14 cellular contexts compared by ENCODE assay signal in the genomic region with DNA sequence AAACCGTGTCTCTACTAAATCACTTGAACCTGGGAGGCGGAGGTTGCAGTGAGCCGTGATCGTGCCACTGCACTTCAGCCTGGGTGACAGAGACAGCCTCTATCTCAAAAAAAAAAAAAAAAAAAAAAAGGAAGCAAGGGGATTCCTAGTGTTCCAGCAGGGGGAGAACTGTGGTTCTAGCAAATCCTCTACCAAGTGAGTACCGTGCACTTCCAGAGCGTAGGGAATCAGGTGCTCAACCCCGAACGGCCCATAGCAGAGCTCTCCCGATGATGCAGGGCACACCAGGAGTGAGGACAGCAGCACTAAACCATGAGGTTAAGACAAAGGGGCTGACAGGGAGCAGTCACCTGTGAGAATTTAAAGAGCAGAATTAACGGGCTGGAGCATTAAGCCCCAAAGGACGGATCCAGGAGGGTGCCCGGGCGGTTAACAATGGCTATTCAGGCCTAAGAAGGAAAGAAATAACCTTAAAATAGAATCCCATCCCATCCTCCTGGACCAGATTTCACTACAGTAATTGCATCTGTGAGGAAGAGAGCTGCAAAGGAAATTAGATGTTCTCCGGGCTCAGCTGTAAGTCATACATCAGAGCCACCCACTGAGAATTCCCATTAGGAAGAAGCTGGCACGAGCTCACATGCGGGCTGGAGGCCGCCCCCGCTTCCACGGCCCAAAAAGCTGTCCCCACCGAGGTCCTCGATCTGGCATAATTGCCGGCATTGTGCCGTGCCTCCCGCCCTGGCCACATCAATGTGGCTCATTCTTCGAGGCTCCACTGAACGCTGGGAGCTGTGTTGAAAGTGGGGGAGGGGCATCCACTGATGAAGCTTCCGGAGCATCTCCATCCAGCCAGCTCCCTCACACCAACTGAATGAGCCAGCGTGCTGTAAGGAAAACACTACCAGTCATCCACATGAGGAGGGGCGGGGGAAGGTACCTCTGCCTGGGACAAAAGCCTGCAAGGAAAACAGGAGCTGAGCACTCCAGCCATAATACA.
DNase-seq lines count a peak whose midpoint lies in the region; ATAC-seq lines count a peak whose summit lies in the region.
"Had no signal": no experiment of that assay in that cellular context is flagged by ENCODE, and none has a peak within 500 bp of the region (broad histone marks: within the 10 kb centered on the region; RNA-seq: fewer than 3 reads in every experiment).

No MANE protein-coding gene starts in this region.

- peaks cover 12% of the 10 kb centered on the region for H3K27me3 Mint-ChIP-seq in stimulated activated memory B cell treated with anti-CD40 and anti-IgM and Interleukin-4, amounts not matched to agents 10 μg/mL and 1 μg/mL and 100 μg/mL, for 72 hours
- H3K27me3 Mint-ChIP-seq: natural killer cell treated with Interleukin-12 subunit alpha and Interleukin-12 subunit beta and Interleukin-15 and Interleukin-18, amount 100 ng/mL, for 72 hours had no signal

- H3K27ac ChIP-seq in angular gyrus (ENCODE audit: low read depth, low read length), result peak overlapping the region; percentile 49
- H3K27ac ChIP-seq: BLaER1 treated with 17β-estradiol and CSF1 and Interleukin-3, amounts not matched to agents 10 nM and 100 nM; KMS-11; suprapubic skin had no signal

- ATAC-seq in stimulated activated memory B cell treated with anti-CD40 and anti-IgM and Interleukin-4, amounts not matched to agents 10 μg/mL and 1 μg/mL and 100 μg/mL, for 72 hours, result no peak

- DNase-seq in COLO829 (ENCODE audit: low spot score), result peak; percentile 51
- peak; percentile 93 to 98 (median 93) for DNase-seq in NCI-H1417 (lab: John Stamatoyannopoulos, UW)
- peak; percentile 95 for DNase-seq in medulla oblongata (ENCODE audit: extremely low spot score)
- DNase-seq in effector CD8-positive, alpha-beta T cell (lab: John Stamatoyannopoulos, UW), result no peak
- no peak for DNase-seq in CD1c-positive myeloid dendritic cell (ENCODE audit: extremely low spot score)
- no peak for DNase-seq in GF-D8 (lab: John Stamatoyannopoulos, UW)
- DNase-seq: activated naive CD4-positive, alpha-beta T cell treated with anti-CD3 and anti-CD28 coated beads, Interleukin-2, amount 50 U/mL, for 16 hours; stimulated activated CD4-positive, alpha-beta T cell treated with anti-CD3 and anti-CD28 coated beads, Interleukin-2, amount 100 ng/mL, for 24 hours had no signal

- H3K4me1 Mint-ChIP-seq in stimulated activated memory B cell treated with anti-CD40 and anti-IgM and Interleukin-4, amounts not matched to agents 10 μg/mL and 1 μg/mL and 100 μg/mL, for 72 hours, result no peaks in the 10 kb centered on the region

- no peaks in the 10 kb centered on the region for H3K36me3 Mint-ChIP-seq in stimulated activated memory B cell treated with anti-CD40 and anti-IgM and Interleukin-4, amounts not matched to agents 10 μg/mL and 1 μg/mL and 100 μg/mL, for 72 hours

- H3K9me3 Mint-ChIP-seq in stimulated activated memory B cell treated with anti-CD40 and anti-IgM and Interleukin-4, amounts not matched to agents 10 μg/mL and 1 μg/mL and 100 μg/mL, for 72 hours, result peaks cover 6% of the 10 kb centered on the region

- no peak overlapping the region for H3K4me3 Mint-ChIP-seq in stimulated activated memory B cell treated with anti-CD40 and anti-IgM and Interleukin-4, amounts not matched to agents 10 μg/mL and 1 μg/mL and 100 μg/mL, for 72 hours
- H3K4me3 Mint-ChIP-seq: natural killer cell treated with Interleukin-12 subunit alpha and Interleukin-12 subunit beta and Interleukin-15 and Interleukin-18, amount 100 ng/mL, for 72 hours had no signal

- no peak overlapping the region for H3K27ac Mint-ChIP-seq in stimulated activated memory B cell treated with anti-CD40 and anti-IgM and Interleukin-4, amounts not matched to agents 10 μg/mL and 1 μg/mL and 100 μg/mL, for 72 hours
- H3K27ac Mint-ChIP-seq: natural killer cell treated with Interleukin-12 subunit alpha and Interleukin-12 subunit beta and Interleukin-15 and Interleukin-18, amount 100 ng/mL, for 72 hours had no signal

Comparison
In these comparisons a context has a peak if more than half of its experiments do, and no peak if none do; other contexts are left out.
1. DNase-seq: peak in COLO829 (single experiment), NCI-H1417 (3 of 3) and medulla oblongata (single experiment); none in effector CD8-positive, alpha-beta T cell (single experiment), CD1c-positive myeloid dendritic cell (single experiment) and GF-D8 (single experiment).